In the genomic region with DNA sequence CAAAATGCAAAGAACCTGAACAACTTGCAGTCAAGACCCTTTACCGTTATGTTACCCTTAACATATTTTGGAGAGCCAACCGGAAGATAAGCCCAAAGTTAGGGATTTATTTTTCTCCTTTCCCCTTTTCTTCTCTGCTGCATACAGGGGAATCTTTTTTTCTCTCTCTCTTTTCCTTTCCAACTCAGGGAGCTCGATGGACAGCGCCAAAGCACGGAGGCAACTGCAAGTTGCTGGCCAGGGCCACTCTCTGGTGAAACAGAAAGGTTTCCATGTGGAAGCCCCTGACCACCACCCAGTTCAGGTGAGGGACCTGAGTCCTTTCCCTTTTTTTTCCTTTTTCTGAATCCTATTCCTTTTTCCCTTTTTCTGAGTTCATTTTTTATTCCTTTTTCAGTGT, we compare ENCODE assay signal across 23 cellular contexts.
"Had no signal": no experiment of that assay in that cellular context is flagged by ENCODE, and none has a peak within 500 bp of the region (broad histone marks: within the 10 kb centered on the region; RNA-seq: fewer than 3 reads in every experiment).

No MANE protein-coding gene starts in this region.

- H3K27ac Mint-ChIP-seq: activated naive CD8-positive, alpha-beta T cell; activated T-helper 2 cell treated with anti-CD3 and anti-CD28 coated beads, Interferon-gamma antibody, Interleukin-2, Interleukin-4, amounts not matched to agents 10 μg/mL and 5 μg/mL and 100 μg/mL, durations not matched to agents 14 hours and 24 hours and 36 hours; stimulated activated naive B cell treated with anti-CD40 and anti-IgM and Interleukin-4, amounts not matched to agents 10 μg/mL and 1 μg/mL and 100 μg/mL, for 72 hours; type B pancreatic cell had no signal

- H3K9me3 ChIP-seq: breast epithelium, heart right ventricle, lower lobe of right lung, mucosa of descending colon had no signal

- H3K4me3 Mint-ChIP-seq: activated naive CD8-positive, alpha-beta T cell; activated T-cell treated with anti-CD3 and anti-CD28 coated beads, Interleukin-2, amount 50 U/mL, for 4 hours; stimulated activated naive B cell treated with anti-CD40 and anti-IgM and Interleukin-4, amounts not matched to agents 10 μg/mL and 1 μg/mL and 100 μg/mL, for 72 hours; type B pancreatic cell had no signal

- DNase-seq: activated CD4-positive, alpha-beta T cell treated with anti-CD3 and anti-CD28 coated beads, Interleukin-2, amount 50 U/mL, for 48 hours; activated CD8-positive, alpha-beta memory T cell treated with anti-CD3 and anti-CD28 coated beads, Interleukin-2, amount 50 U/mL, for 48 hours; activated naive CD4-positive, alpha-beta T cell; activated T-cell treated with anti-CD3 and anti-CD28 coated beads, Interleukin-2, amount 50 U/mL, for 4 hours; heart right ventricle; left colon; lower lobe of right lung; mesendoderm; mucosa of descending colon; nucleus accumbens; posterior cingulate gyrus; stimulated activated CD4-positive, alpha-beta T cell treated with anti-CD3 and anti-CD28 coated beads, Interleukin-15, amount 100 ng/mL, for 24 hours; stimulated activated CD8-positive, alpha-beta memory T cell treated with anti-CD3 and anti-CD28 coated beads, Interleukin-4, amount 100 ng/mL, for 48 hours; stimulated activated naive B cell treated with anti-CD40 and anti-IgM and Interleukin-4, amounts not matched to agents 10 μg/mL and 1 μg/mL and 100 μg/mL, for 72 hours; T-helper 9 cell had no signal

- H3K4me1 ChIP-seq: breast epithelium, heart right ventricle, lower lobe of right lung had no signal

- ATAC-seq: activated T-cell treated with anti-CD3 and anti-CD28 coated beads, Interleukin-2, amount 50 U/mL, for 4 hours; heart right ventricle; left colon; lower lobe of right lung; mucosa of descending colon; sciatic nerve had no signal

- H3K27me3 Mint-ChIP-seq: activated naive CD8-positive, alpha-beta T cell; stimulated activated naive B cell treated with anti-CD40 and anti-IgM and Interleukin-4, amounts not matched to agents 10 μg/mL and 1 μg/mL and 100 μg/mL, for 72 hours had no signal

- FAIRE-seq: keratinocyte had no signal

- H3K27ac ChIP-seq: breast epithelium, coronary artery, heart right ventricle, lower lobe of right lung had no signal

- H3K36me3 ChIP-seq: breast epithelium, heart right ventricle, lower lobe of right lung had no signal

- H3K27me3 ChIP-seq: breast epithelium, heart right ventricle had no signal

- H3K4me3 ChIP-seq: breast epithelium, coronary artery, heart right ventricle, lower lobe of right lung, mucosa of descending colon, smooth muscle cell had no signal

- H3K9me3 Mint-ChIP-seq: activated T-cell treated with anti-CD3 and anti-CD28 coated beads, Interleukin-2, amount 50 U/mL, for 4 hours; activated T-helper 2 cell treated with anti-CD3 and anti-CD28 coated beads, Interferon-gamma antibody, Interleukin-2, Interleukin-4, amounts not matched to agents 10 μg/mL and 5 μg/mL and 100 μg/mL, durations not matched to agents 14 hours and 24 hours and 36 hours; stimulated activated naive B cell treated with anti-CD40 and anti-IgM and Interleukin-4, amounts not matched to agents 10 μg/mL and 1 μg/mL and 100 μg/mL, for 72 hours had no signal

- H3K36me3 Mint-ChIP-seq: type B pancreatic cell had no signal

- H3K4me2 ChIP-seq: smooth muscle cell had no signal
